In genomic region chr6:16735014-16735413, GRCh38 we compare ENCODE assay signal across 13 cellular contexts. TPM values are rescaled to one million over a fixed set of nuclear protein-coding genes. Genes with fewer than 3 reads are reported as not detected.
DNase-seq lines count a peak whose midpoint lies in the region; ATAC-seq and TF ChIP-seq lines count a peak whose summit lies in the region.
"Had no signal": no experiment of that assay in that cellular context is flagged by ENCODE, and none has a peak within 500 bp of the region (broad histone marks: within the 10 kb centered on the region; RNA-seq: fewer than 3 reads in every experiment).

No MANE protein-coding gene starts in this region.

- CTCF ChIA-PET in WTC11 (lab: Charles Lee): no interaction called here

- no peaks in the 10 kb centered on the region for H3K36me3 Mint-ChIP-seq in WTC11

- H3K4me3 ChIP-seq in HAP-1: no peak overlapping the region
- H3K4me3 ChIP-seq: GM12878, K562 had no signal

- peaks cover 42% of the 10 kb centered on the region for H3K4me1 Mint-ChIP-seq in WTC11

- peak; percentile 33 for DNase-seq in D341Med (ENCODE audit: low spot score)
- DNase-seq in HAP-1 (ENCODE audit: low spot score in 2 of 2): peak; percentile 28 to 84
- DNase-seq in NCI-H69 (lab: John Stamatoyannopoulos, UW): peak; percentile 50
- no peak for DNase-seq in WTC11 (ENCODE audit: low spot score)
- DNase-seq in NCI-H510A (lab: John Stamatoyannopoulos, UW): no peak
- no peak for DNase-seq in ACHN
- DNase-seq: C1 segment of cervical spinal cord; CD4-positive, alpha-beta memory T cell; HCEC 1CT had no signal

- no peak overlapping the region for H3K4me3 Mint-ChIP-seq in WTC11
- H3K4me3 Mint-ChIP-seq: B cell; CD4-positive, alpha-beta memory T cell had no signal

- no peaks in the 10 kb centered on the region for H3K27me3 ChIP-seq in HAP-1 (ENCODE audit: low read depth)

- H3K27me3 Mint-ChIP-seq in WTC11 (ENCODE audit: low read depth): no peaks in the 10 kb centered on the region
- H3K27me3 Mint-ChIP-seq: CD4-positive, alpha-beta memory T cell had no signal

- ATAC-seq in WTC11 (no peak), GM21447 (IDR thresholded peaks at IDR 0.05; ENCODE audit: unreplicated experiment) (no peak)
- ATAC-seq: GM12878, K562 had no signal

- no peaks in the 10 kb centered on the region for H3K9me3 Mint-ChIP-seq in WTC11
- H3K9me3 Mint-ChIP-seq: CD4-positive, alpha-beta memory T cell had no signal

- no peaks in the 10 kb centered on the region for H3K9me3 ChIP-seq in HAP-1

- TF ChIP-seq CTCF in WTC11 (IDR thresholded peaks at IDR 0.05): no peak

- in situ Hi-C loops in HAP-1 (cut with MboI; ENCODE audit: low sequenced_read_pairs): no loop called here
- in situ Hi-C loops in ACHN (cut with HindIII; ENCODE audit: low pct_ligation_motif_present, low pct_unique_long_range_greater_than_20kb, low sequenced_read_pairs): no loop called here

- peaks cover 23% of the 10 kb centered on the region for H3K4me1 ChIP-seq in HAP-1

- no peak overlapping the region for H3K27ac Mint-ChIP-seq in WTC11
- H3K27ac Mint-ChIP-seq: B cell had no signal

- POLR2A ChIA-PET in WTC11 (lab: Charles Lee): no interaction called here

- H3K36me3 ChIP-seq in HAP-1 (replicated peaks): no peaks in the 10 kb centered on the region

TF ChIP-seq in WTC11, 78 proteins besides CTCF, POLR2A, EP300 and RAD21:
- peak; percentile 16; the same call in 1 of the 2 replicates for TF ChIP-seq GABPB1 (CRISPR knock-in tag; IDR thresholded peaks at IDR 0.05)
- TF ChIP-seq, protein P1, sequence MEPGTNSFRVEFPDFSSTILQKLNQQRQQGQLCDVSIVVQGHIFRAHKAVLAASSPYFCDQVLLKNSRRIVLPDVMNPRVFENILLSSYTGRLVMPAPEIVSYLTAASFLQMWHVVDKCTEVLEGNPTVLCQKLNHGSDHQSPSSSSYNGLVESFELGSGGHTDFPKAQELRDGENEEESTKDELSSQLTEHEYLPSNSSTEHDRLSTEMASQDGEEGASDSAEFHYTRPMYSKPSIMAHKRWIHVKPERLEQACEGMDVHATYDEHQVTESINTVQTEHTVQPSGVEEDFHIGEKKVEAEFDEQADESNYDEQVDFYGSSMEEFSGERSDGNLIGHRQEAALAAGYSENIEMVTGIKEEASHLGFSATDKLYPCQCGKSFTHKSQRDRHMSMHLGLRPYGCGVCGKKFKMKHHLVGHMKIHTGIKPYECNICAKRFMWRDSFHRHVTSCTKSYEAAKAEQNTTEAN (CRISPR knock-in tag; IDR thresholded peaks at IDR 0.05): no peak
- TF ChIP-seq, protein P2, sequence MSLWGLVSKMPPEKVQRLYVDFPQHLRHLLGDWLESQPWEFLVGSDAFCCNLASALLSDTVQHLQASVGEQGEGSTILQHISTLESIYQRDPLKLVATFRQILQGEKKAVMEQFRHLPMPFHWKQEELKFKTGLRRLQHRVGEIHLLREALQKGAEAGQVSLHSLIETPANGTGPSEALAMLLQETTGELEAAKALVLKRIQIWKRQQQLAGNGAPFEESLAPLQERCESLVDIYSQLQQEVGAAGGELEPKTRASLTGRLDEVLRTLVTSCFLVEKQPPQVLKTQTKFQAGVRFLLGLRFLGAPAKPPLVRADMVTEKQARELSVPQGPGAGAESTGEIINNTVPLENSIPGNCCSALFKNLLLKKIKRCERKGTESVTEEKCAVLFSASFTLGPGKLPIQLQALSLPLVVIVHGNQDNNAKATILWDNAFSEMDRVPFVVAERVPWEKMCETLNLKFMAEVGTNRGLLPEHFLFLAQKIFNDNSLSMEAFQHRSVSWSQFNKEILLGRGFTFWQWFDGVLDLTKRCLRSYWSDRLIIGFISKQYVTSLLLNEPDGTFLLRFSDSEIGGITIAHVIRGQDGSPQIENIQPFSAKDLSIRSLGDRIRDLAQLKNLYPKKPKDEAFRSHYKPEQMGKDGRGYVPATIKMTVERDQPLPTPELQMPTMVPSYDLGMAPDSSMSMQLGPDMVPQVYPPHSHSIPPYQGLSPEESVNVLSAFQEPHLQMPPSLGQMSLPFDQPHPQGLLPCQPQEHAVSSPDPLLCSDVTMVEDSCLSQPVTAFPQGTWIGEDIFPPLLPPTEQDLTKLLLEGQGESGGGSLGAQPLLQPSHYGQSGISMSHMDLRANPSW (CRISPR knock-in tag; conservative IDR thresholded peaks at IDR 0.05; ENCODE audit: low read depth): no peak
- no peak for TF ChIP-seq FOXK1 (CRISPR knock-in tag; IDR thresholded peaks at IDR 0.05)

RNA-seq across cellular contexts. Expression of gene ATXN1, which starts 26.2 kb away (rescaled TPM):
- total RNA-seq in WTC11 (2021): 7.5 to 8.8 TPM (median 8.1 TPM) in 3 replicates

Comparison
In these comparisons a context has a peak if more than half of its experiments do, and no peak if none do; other contexts are left out.
1. DNase-seq: peak in D341Med (single experiment), HAP-1 (2 of 2) and NCI-H69 (single experiment); none in WTC11 (single experiment), NCI-H510A (single experiment) and ACHN (single experiment).